Comparison of ENCODE assay signal across 30 cellular contexts in genomic region chr3:30890907-30891306, GRCh38. TPM values are rescaled to one million over a fixed set of nuclear protein-coding genes. Genes with fewer than 3 reads are reported as not detected.
DNase-seq lines count a peak whose midpoint lies in the region; ATAC-seq, FAIRE-seq and TF ChIP-seq lines count a peak whose summit lies in the region.
"Had no signal": no experiment of that assay in that cellular context is flagged by ENCODE, and none has a peak within 500 bp of the region (broad histone marks: within the 10 kb centered on the region; RNA-seq: fewer than 3 reads in every experiment).

No MANE protein-coding gene starts in this region.

- no peak overlapping the region for H2AFZ ChIP-seq in Loucy (ENCODE audit: low read length)
- H2AFZ ChIP-seq: PC-9 had no signal

- H4K20me1 ChIP-seq in Loucy (ENCODE audit: insufficient read depth, low read length, poor library complexity, severe bottlenecking) = no peaks in the 10 kb centered on the region

- in situ Hi-C loops in KBM-7 (cut with MboI; ENCODE audit: low pct_unique_long_range_greater_than_20kb, low sequenced_read_pairs) = no loop called here

- H3K9me2 ChIP-seq in Loucy (replicated peaks; ENCODE audit: low read depth, low read length) = no peaks in the 10 kb centered on the region

- H3K27me3 ChIP-seq in Loucy (ENCODE audit: insufficient read depth, low read length, poor library complexity, severe bottlenecking) = peaks cover 24% of the 10 kb centered on the region
- H3K27me3 ChIP-seq in bronchial epithelial cell (ENCODE audit: control insufficient read depth, insufficient read depth, low read length) = peaks cover 20% of the 10 kb centered on the region
- peaks cover 4% of the 10 kb centered on the region for H3K27me3 ChIP-seq in WERI-Rb-1 (ENCODE audit: insufficient read depth, low read depth, severe bottlenecking)

- TF ChIP-seq CTCF in Loucy (conservative IDR thresholded peaks at IDR 0.05; ENCODE audit: low read length) = no peak
- no peak for TF ChIP-seq CTCF in bronchial epithelial cell (IDR thresholded peaks at IDR 0.05; ENCODE audit: insufficient read depth, low read length, severe bottlenecking)
- no peak for TF ChIP-seq CTCF in WERI-Rb-1 (IDR thresholded peaks at IDR 0.05; ENCODE audit: low read depth, low read length)

- DNase-seq in DMS 273 (lab: John Stamatoyannopoulos, UW; ENCODE audit: unreplicated experiment) (peak; percentile 40), DMS 273 treated with DMSO at 0.1 percent for 48 hours (lab: John Stamatoyannopoulos, UW) (no peak), bronchial epithelial cell (ENCODE audit: low read depth) (no peak), KBM-7 (no peak), GDM1 (lab: John Stamatoyannopoulos, UW) (no peak), WERI-Rb-1 (no peak)
- DNase-seq: ACHN; BE2C; CD4-positive, CD25-positive, alpha-beta regulatory T cell; DMS53; MM.1S; NCI-H1048; NCI-H1417; NCI-H1694; NCI-H2081; NCI-H524; NCI-H774; NK-92 treated with Interleukin-12 subunit alpha and Interleukin-12 subunit beta, amount 100 ng/mL, for 24 hours; PC-9; Right ventricle myocardium superior had no signal

- H3K4me3 ChIP-seq in Loucy (ENCODE audit: low read length, poor library complexity, severe bottlenecking) = no peak overlapping the region
- no peak overlapping the region for H3K4me3 ChIP-seq in bronchial epithelial cell (ENCODE audit: low read depth, low read length)
- no peak overlapping the region for H3K4me3 ChIP-seq in WERI-Rb-1 (ENCODE audit: low read depth, low read length)
- H3K4me3 ChIP-seq: PC-9, SJSA1 had no signal

- H3K27ac ChIP-seq in WERI-Rb-1 = no peak overlapping the region
- H3K27ac ChIP-seq: 22Rv1, HL-60, PC-9, SJSA1 had no signal

- peak overlapping the region; percentile 19 for H3K4me2 ChIP-seq in Loucy (ENCODE audit: low read depth, low read length, poor library complexity, severe bottlenecking)
- H3K4me2 ChIP-seq: PC-9 had no signal

- H3K79me2 ChIP-seq in Loucy (ENCODE audit: insufficient read depth, low read length) = no peaks in the 10 kb centered on the region

- peaks cover 12% of the 10 kb centered on the region for H3K4me1 ChIP-seq in Loucy (ENCODE audit: insufficient read depth, low read length, poor library complexity, severe bottlenecking)
- H3K4me1 ChIP-seq: BE2C had no signal

- ATAC-seq in HG03097 (IDR thresholded peaks at IDR 0.05; ENCODE audit: low FRiP score, unreplicated experiment) = no peak
- ATAC-seq: HCT116 had no signal

- H3K9ac ChIP-seq in Loucy (ENCODE audit: low read depth, low read length, poor library complexity, severe bottlenecking) = no peak overlapping the region

- H3K36me3 ChIP-seq in Loucy (ENCODE audit: insufficient read depth, low read length) = no peaks in the 10 kb centered on the region
- no peaks in the 10 kb centered on the region for H3K36me3 ChIP-seq in bronchial epithelial cell (ENCODE audit: control insufficient read depth, insufficient read depth, low read length)
- no peaks in the 10 kb centered on the region for H3K36me3 ChIP-seq in WERI-Rb-1
- H3K36me3 ChIP-seq: BE2C, SJSA1 had no signal

- H3F3A ChIP-seq in Loucy (ENCODE audit: low read depth) = no peaks in the 10 kb centered on the region

- peak; percentile 28 for FAIRE-seq in bronchial epithelial cell (lab: Jason Lieb, UNC)
- FAIRE-seq: G401.6, GM12891 had no signal

- H3K9me3 ChIP-seq in Loucy (ENCODE audit: insufficient read depth, low read depth, low read length) (no peaks in the 10 kb centered on the region), WERI-Rb-1 (ENCODE audit: severe bottlenecking) (no peaks in the 10 kb centered on the region)
- H3K9me3 ChIP-seq: BE2C, SJSA1 had no signal

RNA-seq across cellular contexts. Expression of gene GADL1, which starts 3.6 kb away (rescaled TPM):
- total RNA-seq in bronchial epithelial cell = not detected in 2 replicates
- total RNA-seq: CD4-positive, CD25-positive, alpha-beta regulatory T cell; H4; PC-9; Right ventricle myocardium superior; RPMI7951 had no signal
